ENCODE assay signal across 24 cellular contexts in the genomic region with DNA sequence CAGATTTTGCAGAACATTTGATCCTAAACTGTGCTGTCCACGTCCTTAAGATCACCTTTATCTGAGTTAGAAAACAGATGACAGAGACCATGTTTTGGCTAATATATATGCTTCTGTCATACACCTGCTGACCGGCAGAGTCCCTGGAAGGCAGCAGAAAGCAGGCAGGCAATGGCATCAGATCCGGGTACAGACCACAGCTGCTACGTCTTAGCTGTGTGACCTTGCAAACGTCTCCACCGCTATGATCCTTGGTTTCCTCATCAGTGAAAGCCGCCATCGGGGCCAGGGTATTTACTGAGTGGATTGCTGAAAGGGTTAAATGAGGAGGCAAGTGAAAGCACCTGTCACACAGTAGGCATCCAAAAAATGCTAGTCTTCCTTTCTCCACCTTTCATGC.
DNase-seq lines count a peak whose midpoint lies in the region; ATAC-seq, FAIRE-seq and TF ChIP-seq lines count a peak whose summit lies in the region.
"Had no signal": no experiment of that assay in that cellular context is flagged by ENCODE, and none has a peak within 500 bp of the region (broad histone marks: within the 10 kb centered on the region; RNA-seq: fewer than 3 reads in every experiment).

No MANE protein-coding gene starts in this region.

- no peak for FAIRE-seq in HTR-8/SVneo (lab: Jason Lieb, UNC)
- FAIRE-seq: kidney had no signal

- no peaks in the 10 kb centered on the region for H3K27me3 ChIP-seq in heart right ventricle
- no peaks in the 10 kb centered on the region for H3K27me3 ChIP-seq in esophagus muscularis mucosa
- H3K27me3 ChIP-seq: neutrophil had no signal

- ATAC-seq in heart right ventricle (no peak), left cardiac atrium (no peak)
- ATAC-seq: activated naive CD8-positive, alpha-beta T cell treated with anti-CD3 and anti-CD28 coated beads, Interleukin-2, amount 50 U/mL, for 24 hours; stimulated activated naive CD8-positive, alpha-beta T cell treated with anti-CD3 and anti-CD28 coated beads, Interleukin-15, amount 100 ng/mL, for 72 hours had no signal

- peaks cover 4% of the 10 kb centered on the region for H3K36me3 Mint-ChIP-seq in osteocyte (ENCODE audit: unreplicated experiment)
- no peaks in the 10 kb centered on the region for H3K36me3 Mint-ChIP-seq in activated CD4-positive, alpha-beta memory T cell treated with anti-CD3 and anti-CD28 coated beads, Interleukin-2, amount 10 ng/mL, durations not matched to agents 7 days and 5 days (ENCODE audit: low read depth)
- H3K36me3 Mint-ChIP-seq: type B pancreatic cell had no signal

- POLR2A ChIA-PET in activated CD4-positive, alpha-beta memory T cell treated with anti-CD3 and anti-CD28 coated beads, Interleukin-2, amount 10 ng/mL, durations not matched to agents 7 days and 5 days (lab: Charles Lee): no interaction called here

- CTCF ChIA-PET in activated CD4-positive, alpha-beta memory T cell treated with anti-CD3 and anti-CD28 coated beads, Interleukin-2, amount 10 ng/mL, durations not matched to agents 7 days and 5 days (lab: Charles Lee): no interaction called here

- H3K4me3 Mint-ChIP-seq in osteocyte (ENCODE audit: unreplicated experiment): no peak overlapping the region
- H3K4me3 Mint-ChIP-seq in activated CD4-positive, alpha-beta memory T cell treated with anti-CD3 and anti-CD28 coated beads, Interleukin-2, amount 10 ng/mL, durations not matched to agents 7 days and 5 days: no peak overlapping the region
- H3K4me3 Mint-ChIP-seq: activated naive CD8-positive, alpha-beta T cell treated with anti-CD3 and anti-CD28 coated beads, Interleukin-2, amount 50 U/mL, for 24 hours; B cell; H9; stimulated activated naive CD8-positive, alpha-beta T cell treated with anti-CD3 and anti-CD28 coated beads, Interleukin-15, amount 100 ng/mL, for 72 hours; T-helper 2 cell treated with Interferon-gamma antibody and Interleukin-4, amounts not matched to agents 5 μg/mL and 100 μg/mL, for 36 hours; type B pancreatic cell had no signal

- DNase-seq in heart right ventricle (no peak), left cardiac atrium (no peak), esophagus muscularis mucosa (ENCODE audit: extremely low spot score) (no peak), osteocyte (ENCODE audit: extremely low spot score, unreplicated experiment) (no peak), T1000 (lab: John Stamatoyannopoulos, UW) (no peak), HTR-8/SVneo (ENCODE audit: insufficient read length, low spot score) (no peak)
- DNase-seq in activated CD4-positive, alpha-beta memory T cell treated with anti-CD3 and anti-CD28 coated beads, Interleukin-2, amount 10 ng/mL, durations not matched to agents 7 days and 5 days: no peak
- DNase-seq: activated CD4-positive, alpha-beta T cell treated with anti-CD3 and anti-CD28 coated beads for 4 hours; activated naive CD8-positive, alpha-beta T cell treated with anti-CD3 and anti-CD28 coated beads, Interleukin-2, amount 50 U/mL, for 24 hours; activated T-cell treated with anti-CD3 and anti-CD28 coated beads, Interleukin-2, amount 50 U/mL, for 1 hour; GF-D8; H9; kidney; NCI-H1105; NCI-H2029 treated with DMSO at 0.1 percent for 48 hours; NCI-H2227 treated with DMSO at 0.1 percent for 48 hours; stimulated activated naive CD8-positive, alpha-beta T cell treated with anti-CD3 and anti-CD28 coated beads, Interleukin-15, amount 100 ng/mL, for 72 hours had no signal

- H3K4me1 Mint-ChIP-seq in osteocyte (ENCODE audit: unreplicated experiment): peaks cover 84% of the 10 kb centered on the region
- H3K4me1 Mint-ChIP-seq in activated CD4-positive, alpha-beta memory T cell treated with anti-CD3 and anti-CD28 coated beads, Interleukin-2, amount 10 ng/mL, durations not matched to agents 7 days and 5 days: no peaks in the 10 kb centered on the region

- TF ChIP-seq CTCF in heart right ventricle (IDR thresholded peaks at IDR 0.05): no peak
- no peak for TF ChIP-seq CTCF in esophagus muscularis mucosa (IDR thresholded peaks at IDR 0.05)
- no peak for TF ChIP-seq CTCF in osteocyte (IDR thresholded peaks at IDR 0.05)

- WGBS in heart right ventricle, 2 donors: 48 to 70% methylated on average over 8 of the region's 8 CpGs
- 78% methylated on average over 8 of the region's 8 CpGs for WGBS in esophagus muscularis mucosa

- H3K4me1 ChIP-seq in heart right ventricle (peaks cover 28 to 100% (median 87%) of the 10 kb centered on the region in 9 donors), esophagus muscularis mucosa (peaks cover 67 to 87% (median 78%) of the 10 kb centered on the region in 4 donors)

- H3K27ac ChIP-seq in heart right ventricle (peak overlapping the region; percentile 62 to 94 (median 84)), esophagus muscularis mucosa (replicated peaks in 1 of 4) (peak overlapping the region; percentile 18 to 79 (median 65)), temporal lobe (ENCODE audit: low read depth, low read length) (peak overlapping the region; percentile 27)
- H3K27ac ChIP-seq: neutrophil, VCaP had no signal

- H3K36me3 ChIP-seq in heart right ventricle (peaks cover 0 to 4% (median 0%) of the 10 kb centered on the region in 9 donors), esophagus muscularis mucosa (no peaks in the 10 kb centered on the region)

- H3K9me3 ChIP-seq in heart right ventricle (no peaks in the 10 kb centered on the region), esophagus muscularis mucosa (no peaks in the 10 kb centered on the region)
- H3K9me3 ChIP-seq: neutrophil had no signal

- peak overlapping the region; percentile 83 for H3K27ac Mint-ChIP-seq in osteocyte (ENCODE audit: unreplicated experiment)
- H3K27ac Mint-ChIP-seq in activated CD4-positive, alpha-beta memory T cell treated with anti-CD3 and anti-CD28 coated beads, Interleukin-2, amount 10 ng/mL, durations not matched to agents 7 days and 5 days: no peak overlapping the region
- H3K27ac Mint-ChIP-seq: activated naive CD8-positive, alpha-beta T cell treated with anti-CD3 and anti-CD28 coated beads, Interleukin-2, amount 50 U/mL, for 24 hours; B cell; H9; progenitor cell of endocrine pancreas; T-helper 2 cell treated with Interferon-gamma antibody and Interleukin-4, amounts not matched to agents 5 μg/mL and 100 μg/mL, for 36 hours; type B pancreatic cell had no signal

- intact Hi-C loops in heart right ventricle (cut with DNase I): loop anchor here in 6 of 10 donors (5.0 kb wide), 5 partner anchors 33 to 77 kb away; partner anchors contain the start of gene MGLL (in 4 of the 6)
- intact Hi-C loops in left cardiac atrium (cut with DNase I): loop anchor here in 1 of 2 donors (5.0 kb wide), 1 partner anchor 43 kb away; no protein-coding TSS in a partner anchor
- intact Hi-C loops in esophagus muscularis mucosa (cut with DNase I): loop anchor here (5.0 kb wide), 1 partner anchor 77 kb away; the partner anchor contains the start of gene MGLL

- no peak for TF ChIP-seq POLR2A in esophagus muscularis mucosa (IDR thresholded peaks at IDR 0.05; ENCODE audit: low read depth)

- no peak for TF ChIP-seq EP300 in esophagus muscularis mucosa (IDR thresholded peaks at IDR 0.05)

- no peak overlapping the region for H3K4me3 ChIP-seq in heart right ventricle
- H3K4me3 ChIP-seq in esophagus muscularis mucosa: no peak overlapping the region

- H3K27me3 Mint-ChIP-seq in osteocyte (ENCODE audit: unreplicated experiment): no peaks in the 10 kb centered on the region
- H3K27me3 Mint-ChIP-seq in activated CD4-positive, alpha-beta memory T cell treated with anti-CD3 and anti-CD28 coated beads, Interleukin-2, amount 10 ng/mL, durations not matched to agents 7 days and 5 days: peaks cover 12% of the 10 kb centered on the region
- H3K27me3 Mint-ChIP-seq: activated naive CD8-positive, alpha-beta T cell treated with anti-CD3 and anti-CD28 coated beads, Interleukin-2, amount 50 U/mL, for 24 hours; B cell had no signal

- H3K9me3 Mint-ChIP-seq in osteocyte (ENCODE audit: unreplicated experiment): no peaks in the 10 kb centered on the region
- H3K9me3 Mint-ChIP-seq in activated CD4-positive, alpha-beta memory T cell treated with anti-CD3 and anti-CD28 coated beads, Interleukin-2, amount 10 ng/mL, durations not matched to agents 7 days and 5 days: no peaks in the 10 kb centered on the region
- H3K9me3 Mint-ChIP-seq: activated naive CD8-positive, alpha-beta T cell treated with anti-CD3 and anti-CD28 coated beads, Interleukin-2, amount 50 U/mL, for 24 hours; H9; stimulated activated naive CD8-positive, alpha-beta T cell treated with anti-CD3 and anti-CD28 coated beads, Interleukin-15, amount 100 ng/mL, for 72 hours; T-helper 2 cell treated with Interferon-gamma antibody and Interleukin-4, amounts not matched to agents 5 μg/mL and 100 μg/mL, for 36 hours; type B pancreatic cell had no signal

Comparison
In these comparisons a context has a peak if more than half of its experiments do, and no peak if none do; other contexts are left out.
1. H3K27ac ChIP-seq: peak in every context shown above with its lines; median percentile 84 in heart right ventricle; 65 in esophagus muscularis mucosa; 27 in temporal lobe.